Comparison of ENCODE assay signal across 6 cellular contexts in genomic region chr3:82585591-82585990, GRCh38.
DNase-seq lines count a peak whose midpoint lies in the region; ATAC-seq, FAIRE-seq and TF ChIP-seq lines count a peak whose summit lies in the region.
"Not testable (repeated sequence)": the region's sequence is repeated elsewhere in the genome, so short reads cannot be mapped to it uniquely, and the experiment has no call there.

No MANE protein-coding gene starts in this region.

- H3K23me2 ChIP-seq in H1 (ENCODE audit: low read depth, low read length) = not testable (repeated sequence)

- not testable (repeated sequence) for H2BK120ac ChIP-seq in H1 (replicated peaks; ENCODE audit: low read depth, low read length)

- not testable (repeated sequence) for H2BK12ac ChIP-seq in H1 (ENCODE audit: low read depth, low read length)

- not testable (repeated sequence) for H3K18ac ChIP-seq in H1 (ENCODE audit: extremely low read depth, low read length)

- H3K36me3 ChIP-seq in body of pancreas (replicated peaks in 1 of 2; ENCODE audit: insufficient read depth in 1 of 2, low read depth in 2 of 2); H1 (ENCODE audit: control insufficient read depth in 2 of 4, insufficient read depth in 4 of 4, low read length in 3 of 4); keratinocyte (ENCODE audit: control insufficient read depth in 2 of 2, extremely low read depth in 1 of 2, insufficient read depth in 2 of 2, low read length in 2 of 2); small intestine (ENCODE audit: control insufficient read depth in 2 of 2, insufficient read depth in 2 of 2, low read length in 2 of 2): not testable (repeated sequence)

- 34 to 35% methylated on average over 2 of the region's 2 CpGs for WGBS in body of pancreas, 2 donors
- 89% methylated on average over 1 of the region's 2 CpGs; no CpG with 5 or more reads in 1 of the 2 experiments for WGBS in H1 (ENCODE audit: extremely low coverage in 1 of 2, insufficient coverage in 1 of 2, insufficient read length in 1 of 2, insufficient replicate concordance in 2 of 2, low coverage in 1 of 2, low lambda C conversion rate in 2 of 2, missing lambda C conversion rate in 1 of 2), 2 experiments
- WGBS in small intestine, 3 donors = 46 to 71% (median 49%) methylated on average over 2 of the region's 2 CpGs

- not testable (repeated sequence) for H2BK15ac ChIP-seq in H1 (ENCODE audit: low read length)

- dilution Hi-C loops in keratinocyte (cut with MboI; ENCODE audit: extremely low pct_ligation_motif_present, low sequenced_read_pairs) = not testable (repeated sequence)

- H3K4me1 ChIP-seq in body of pancreas; H1 (replicated peaks in 1 of 4; ENCODE audit: control insufficient read depth in 3 of 4, insufficient read depth in 4 of 4, low read length in 3 of 4); keratinocyte (ENCODE audit: control insufficient read depth, extremely low read depth, insufficient read depth, low read length); small intestine (ENCODE audit: control insufficient read depth in 2 of 2, insufficient read depth in 1 of 2, low read depth in 1 of 2, low read length in 1 of 2): not testable (repeated sequence)

- not testable (repeated sequence) for H3K27me3 ChIP-seq in body of pancreas; H1 (replicated peaks in 1 of 4; ENCODE audit: control insufficient read depth in 3 of 4, extremely low read depth in 1 of 4, insufficient read depth in 3 of 4, low read length in 3 of 4); keratinocyte (ENCODE audit: control insufficient read depth, extremely low read depth, insufficient read depth, low read length); small intestine (ENCODE audit: control insufficient read depth in 2 of 2, insufficient read depth in 2 of 2, low read length in 2 of 2)

- FAIRE-seq in H1 (lab: Jason Lieb, UNC) (peak; percentile 55), keratinocyte (lab: Jason Lieb, UNC) (peak; percentile 85), small intestine (lab: Jason Lieb, UNC) (peak; percentile 55)

- H3K14ac ChIP-seq in H1 (ENCODE audit: insufficient read length) = not testable (repeated sequence)

- not testable (repeated sequence) for H3K79me1 ChIP-seq in H1 (ENCODE audit: low read depth, low read length)

- H3K23ac ChIP-seq in H1 (ENCODE audit: insufficient read length) = not testable (repeated sequence)

- POLR2A ChIA-PET in H1 (lab: Charles Lee; ENCODE audit: partially characterized antibody) = not testable (repeated sequence)

- H4K5ac ChIP-seq in H1 (ENCODE audit: insufficient read length, low read depth, low read length) = not testable (repeated sequence)

- not testable (repeated sequence) for H4K20me1 ChIP-seq in H1 (replicated peaks in 1 of 2; ENCODE audit: control insufficient read depth in 1 of 2, insufficient read depth in 2 of 2, low read length in 2 of 2); keratinocyte (ENCODE audit: control insufficient read depth, extremely low read depth, insufficient read depth, low read length)

- not testable (repeated sequence) for H3K9me3 ChIP-seq in body of pancreas; keratinocyte (ENCODE audit: control insufficient read depth, low read depth, low read length); small intestine (ENCODE audit: control insufficient read depth, low read depth)
- H3K9me3 ChIP-seq in H1 (ENCODE audit: insufficient read depth in 2 of 2, low read depth in 1 of 2, low read length in 1 of 2) = peaks cover 0 to 15% of the 10 kb centered on the region in 2 experiments; a peak in 2 of 4 replicates

- not testable (repeated sequence) for H3K79me2 ChIP-seq in H1 (ENCODE audit: control insufficient read depth in 1 of 2, insufficient read depth in 2 of 2, low read length in 2 of 2); keratinocyte (ENCODE audit: control insufficient read depth, insufficient read depth, low read length)

- CTCF ChIA-PET in H1 (lab: Charles Lee; ENCODE audit: partially characterized antibody) = not testable (repeated sequence)

- not testable (repeated sequence) for TF ChIP-seq RAD21 in H1 (IDR thresholded peaks at IDR 0.05 in 1 of 2, conservative IDR thresholded peaks at IDR 0.05 in 1 of 2; ENCODE audit: low read depth in 2 of 2, low read length in 2 of 2)

- TF ChIP-seq EP300 in H1 (IDR thresholded peaks at IDR 0.05; ENCODE audit: borderline replicate concordance in 1 of 2, low read depth in 2 of 2, low read length in 2 of 2) = not testable (repeated sequence)

- peak; percentile 11 for DNase-seq in NCI-H510A treated with DMSO at 0.1 percent for 48 hours (lab: John Stamatoyannopoulos, UW)
- DNase-seq in body of pancreas; H1 (ENCODE audit: low read depth in 1 of 2, low spot score in 2 of 2); keratinocyte (ENCODE audit: low read depth, low spot score); small intestine: not testable (repeated sequence)

- not testable (repeated sequence) for TF ChIP-seq CTCF in 22Rv1 (IDR thresholded peaks at IDR 0.05); body of pancreas (IDR thresholded peaks at IDR 0.05); H1 (IDR thresholded peaks at IDR 0.05; ENCODE audit: control extremely low read depth in 1 of 3, insufficient read depth in 1 of 3, low read depth in 1 of 3, low read length in 3 of 3); keratinocyte (optimal IDR thresholded peaks at IDR 0.05 in 1 of 3, IDR thresholded peaks at IDR 0.05 in 1 of 3, conservative IDR thresholded peaks at IDR 0.05 in 1 of 3; ENCODE audit: extremely low read depth in 1 of 3, insufficient read depth in 2 of 3, low read length in 3 of 3)

- ATAC-seq in body of pancreas = peak; percentile 38

- intact Hi-C loops in body of pancreas (cut with DNase I) = not testable (repeated sequence)

- H3K9me1 ChIP-seq in keratinocyte (ENCODE audit: control insufficient read depth, extremely low read depth, insufficient read depth, low read length) = not testable (repeated sequence)

- not testable (repeated sequence) for H2BK20ac ChIP-seq in H1 (ENCODE audit: low read length)

- H4K8ac ChIP-seq in H1 (ENCODE audit: extremely low read depth, insufficient read depth, low read length) = not testable (repeated sequence)

- TF ChIP-seq POLR2A in body of pancreas (IDR thresholded peaks at IDR 0.05); H1 (IDR thresholded peaks at IDR 0.05; ENCODE audit: control extremely low read depth in 1 of 2, low read depth in 2 of 2, low read length in 2 of 2): not testable (repeated sequence)

- not testable (repeated sequence) for H2BK5ac ChIP-seq in H1 (ENCODE audit: low read depth, low read length)

- H3K4ac ChIP-seq in H1 (replicated peaks; ENCODE audit: insufficient read length, low read depth, low read length) = not testable (repeated sequence)

- H2AK5ac ChIP-seq in H1 (ENCODE audit: low read depth, low read length) = not testable (repeated sequence)

- not testable (repeated sequence) for H3K4me3 ChIP-seq in body of pancreas; H1 (ENCODE audit: extremely low read depth in 1 of 4, insufficient read depth in 2 of 4, low read depth in 3 of 4, low read length in 4 of 4); keratinocyte (ENCODE audit: control insufficient read depth in 2 of 3, extremely low read depth in 1 of 3, insufficient read depth in 2 of 3, low read depth in 1 of 3, low read length in 3 of 3); small intestine (ENCODE audit: low read depth in 1 of 2, low read length in 2 of 2)

- not testable (repeated sequence) for H2AFZ ChIP-seq in H1 (ENCODE audit: low read length); keratinocyte (ENCODE audit: control insufficient read depth, low read length)

- H3K9ac ChIP-seq in H1 (replicated peaks in 1 of 4; ENCODE audit: extremely low read depth in 1 of 4, low read depth in 3 of 4, low read length in 3 of 4); keratinocyte (ENCODE audit: control insufficient read depth, extremely low read depth, insufficient read depth, low read length): not testable (repeated sequence)

- H3K27ac ChIP-seq in 22Rv1 = peak overlapping the region; percentile 94
- peak overlapping the region in 1 of 4 donors; percentile 10 for H3K27ac ChIP-seq in body of pancreas
- H3K27ac ChIP-seq in H1 (ENCODE audit: low read depth, low read length); keratinocyte (ENCODE audit: control insufficient read depth, insufficient read depth, low read length); small intestine (ENCODE audit: low read depth in 1 of 2, low read length in 1 of 2): not testable (repeated sequence)

- H4K91ac ChIP-seq in H1 (replicated peaks; ENCODE audit: insufficient read length, low read length) = not testable (repeated sequence)

- not testable (repeated sequence) for H3K4me2 ChIP-seq in H1 (ENCODE audit: insufficient read depth in 1 of 2, low read depth in 2 of 2, low read length in 2 of 2); keratinocyte (ENCODE audit: control insufficient read depth, extremely low read depth, insufficient read depth, low read depth, low read length)

- H3K56ac ChIP-seq in H1 (replicated peaks; ENCODE audit: insufficient read length, low read depth, low read length) = not testable (repeated sequence)
